In the genomic region with DNA sequence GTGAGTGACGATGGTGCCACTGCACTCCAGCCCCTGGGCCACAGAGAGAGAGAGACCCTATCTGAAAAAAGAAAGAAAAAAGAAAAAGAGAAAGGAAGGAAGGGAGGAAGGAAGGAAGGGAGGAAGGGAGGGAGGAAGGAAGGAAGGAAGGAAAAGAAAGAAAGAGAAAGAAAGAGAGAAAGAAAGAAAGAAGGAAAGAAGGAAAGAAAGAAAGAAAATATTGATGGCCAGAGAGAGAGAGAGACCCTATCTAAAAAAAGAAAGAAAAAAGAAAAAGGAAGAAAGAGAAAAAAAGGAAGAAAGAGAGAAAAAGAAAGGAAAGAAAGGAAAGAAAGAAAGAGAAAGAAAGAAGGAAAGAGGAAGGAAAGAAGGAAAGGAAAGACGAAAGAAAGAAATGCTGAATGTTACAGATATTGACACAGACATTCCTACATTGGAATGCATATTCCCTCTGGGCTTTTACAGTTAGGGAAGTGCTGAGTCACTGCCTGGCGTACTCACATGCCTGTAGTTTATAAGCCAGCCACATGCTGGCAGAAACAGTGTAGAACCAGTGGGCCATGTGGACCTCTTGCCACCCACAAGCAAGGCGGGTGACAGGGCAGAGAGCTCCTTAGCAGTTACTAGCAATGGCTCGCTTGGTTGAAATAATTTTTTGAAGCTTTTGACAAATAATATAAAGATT, we compare ENCODE assay signal across 8 cellular contexts. TPM values are rescaled to one million over a fixed set of nuclear protein-coding genes. Genes with fewer than 3 reads are reported as not detected.
DNase-seq lines count a peak whose midpoint lies in the region; ATAC-seq, FAIRE-seq and TF ChIP-seq lines count a peak whose summit lies in the region.

No MANE protein-coding gene starts in this region.

- DNase-seq in Right ventricle myocardium inferior (ENCODE audit: missing footprints) (peak; percentile 78), cardiac septum (ENCODE audit: low spot score) (no peak), astrocyte of the cerebellum (ENCODE audit: low read depth) (peak; percentile 77), islet precursor cell (peak; percentile 88), urothelium cell line (ENCODE audit: low spot score) (peak; percentile 65)
- DNase-seq in stimulated activated CD4-positive, alpha-beta T cell treated with anti-CD3 and anti-CD28 coated beads, Interleukin-15, amount 100 ng/mL, for 24 hours: no peak

- TF ChIP-seq CTCF in astrocyte of the cerebellum (IDR thresholded peaks at IDR 0.05; ENCODE audit: low read depth, low read length, missing control alignments): peak; percentile 19

- peak; percentile 69 for ATAC-seq in Right ventricle myocardium inferior
- no peak for ATAC-seq in GM19452 (IDR thresholded peaks at IDR 0.05; ENCODE audit: unreplicated experiment)
- ATAC-seq in HG02981 (IDR thresholded peaks at IDR 0.05; ENCODE audit: unreplicated experiment): no peak

- intact Hi-C loops in Right ventricle myocardium inferior (cut with DNase I) (no loop called here), cardiac septum (cut with DNase I) (no loop called here)

- H3K4me3 ChIP-seq in astrocyte of the cerebellum (ENCODE audit: low read depth, low read length): no peak overlapping the region

- FAIRE-seq in urothelium cell line (lab: Jason Lieb, UNC): no peak

- in situ Hi-C loops in astrocyte of the cerebellum (cut with HindIII; ENCODE audit: low sequenced_read_pairs): no loop called here

RNA-seq across cellular contexts. Expression of a gene that starts 34.6 kb away (rescaled TPM):
- total RNA-seq in Right ventricle myocardium inferior (17.4 TPM), cardiac septum (9.9 TPM)

Comparison
In these comparisons a context has a peak if more than half of its experiments do, and no peak if none do; other contexts are left out.
1. DNase-seq: peak in Right ventricle myocardium inferior (single experiment), astrocyte of the cerebellum (single experiment), islet precursor cell (single experiment) and urothelium cell line (single experiment); none in cardiac septum (single experiment) and stimulated activated CD4-positive, alpha-beta T cell treated with anti-CD3 and anti-CD28 coated beads, Interleukin-15, amount 100 ng/mL, for 24 hours (single experiment).